ENCODE assay signal across 1 cellular context in the genomic region with DNA sequence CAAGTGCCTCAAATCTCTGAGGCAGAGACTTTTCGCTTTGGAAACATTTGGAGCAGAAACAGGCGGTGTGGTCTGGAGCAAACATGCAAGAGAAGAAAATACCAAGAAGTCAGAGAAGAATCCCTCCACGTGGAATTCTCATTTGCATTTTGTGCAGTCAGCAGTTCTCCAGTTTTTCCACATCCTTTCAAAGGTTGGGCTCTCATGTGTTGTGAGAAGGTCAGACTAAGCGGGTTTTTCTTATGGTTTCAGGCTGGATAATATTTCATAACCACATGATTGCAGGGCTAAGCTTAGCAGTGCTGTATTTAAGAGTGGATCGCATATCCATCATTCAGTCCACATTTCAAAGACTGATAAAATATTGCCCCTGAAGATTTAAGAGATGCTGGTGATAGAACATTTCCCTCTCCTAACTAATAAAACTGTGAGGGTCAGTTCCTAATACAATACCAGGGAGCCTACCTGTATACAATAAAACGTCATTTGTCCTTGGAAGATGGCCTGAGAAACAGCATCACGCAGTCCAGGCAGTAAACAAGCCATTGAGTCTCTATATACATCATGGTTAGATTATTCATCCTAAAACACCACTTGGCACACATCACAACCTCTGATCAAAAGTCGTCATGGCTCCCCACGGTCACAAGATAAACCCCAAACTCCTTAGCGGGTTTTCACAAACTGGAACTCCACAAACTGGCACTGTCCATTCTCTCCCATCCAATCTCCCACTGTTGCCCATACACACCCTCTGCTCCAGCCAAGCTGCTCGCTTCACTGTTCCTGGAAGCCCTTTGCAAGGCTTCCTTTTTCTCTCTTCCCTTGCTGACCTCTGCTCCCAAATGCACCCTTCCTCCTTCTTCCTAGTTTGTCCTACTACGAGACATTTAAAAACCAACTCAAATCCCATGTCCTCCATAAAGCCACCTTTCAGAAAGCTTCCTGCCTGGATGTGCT.
TF ChIP-seq lines count a peak whose summit lies in the region.

No MANE protein-coding gene starts in this region.

TF ChIP-seq in K562, 482 proteins besides CTCF, POLR2A, EP300 and RAD21 (continued from another document):
- TF ChIP-seq, protein P1, sequence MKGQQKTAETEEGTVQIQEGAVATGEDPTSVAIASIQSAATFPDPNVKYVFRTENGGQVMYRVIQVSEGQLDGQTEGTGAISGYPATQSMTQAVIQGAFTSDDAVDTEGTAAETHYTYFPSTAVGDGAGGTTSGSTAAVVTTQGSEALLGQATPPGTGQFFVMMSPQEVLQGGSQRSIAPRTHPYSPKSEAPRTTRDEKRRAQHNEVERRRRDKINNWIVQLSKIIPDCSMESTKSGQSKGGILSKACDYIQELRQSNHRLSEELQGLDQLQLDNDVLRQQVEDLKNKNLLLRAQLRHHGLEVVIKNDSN (CRISPR knock-in tag; IDR thresholded peaks at IDR 0.05), result no peak
- TF ChIP-seq KAT8 (IDR thresholded peaks at IDR 0.05; ENCODE audit: low read depth), result no peak
- TF ChIP-seq CBFB (CRISPR knock-in tag; IDR thresholded peaks at IDR 0.05), result no peak
- TF ChIP-seq ZNF444 (CRISPR knock-in tag; IDR thresholded peaks at IDR 0.05), result no peak
- no peak for TF ChIP-seq TGIF2 (CRISPR knock-in tag; IDR thresholded peaks at IDR 0.05)
- no peak for TF ChIP-seq BRF1 (IDR thresholded peaks at IDR 0.05; ENCODE audit: borderline replicate concordance, extremely low read depth, insufficient read length)
- no peak for TF ChIP-seq ZNF830 (CRISPR knock-in tag; IDR thresholded peaks at IDR 0.05)
- 0 out of 2 replicates have a peak, but pooled peaks have one; percentile 31 for TF ChIP-seq MAFG (tag; conservative IDR thresholded peaks at IDR 0.05)
- TF ChIP-seq, protein P2, sequence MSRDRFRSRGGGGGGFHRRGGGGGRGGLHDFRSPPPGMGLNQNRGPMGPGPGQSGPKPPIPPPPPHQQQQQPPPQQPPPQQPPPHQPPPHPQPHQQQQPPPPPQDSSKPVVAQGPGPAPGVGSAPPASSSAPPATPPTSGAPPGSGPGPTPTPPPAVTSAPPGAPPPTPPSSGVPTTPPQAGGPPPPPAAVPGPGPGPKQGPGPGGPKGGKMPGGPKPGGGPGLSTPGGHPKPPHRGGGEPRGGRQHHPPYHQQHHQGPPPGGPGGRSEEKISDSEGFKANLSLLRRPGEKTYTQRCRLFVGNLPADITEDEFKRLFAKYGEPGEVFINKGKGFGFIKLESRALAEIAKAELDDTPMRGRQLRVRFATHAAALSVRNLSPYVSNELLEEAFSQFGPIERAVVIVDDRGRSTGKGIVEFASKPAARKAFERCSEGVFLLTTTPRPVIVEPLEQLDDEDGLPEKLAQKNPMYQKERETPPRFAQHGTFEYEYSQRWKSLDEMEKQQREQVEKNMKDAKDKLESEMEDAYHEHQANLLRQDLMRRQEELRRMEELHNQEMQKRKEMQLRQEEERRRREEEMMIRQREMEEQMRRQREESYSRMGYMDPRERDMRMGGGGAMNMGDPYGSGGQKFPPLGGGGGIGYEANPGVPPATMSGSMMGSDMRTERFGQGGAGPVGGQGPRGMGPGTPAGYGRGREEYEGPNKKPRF (IDR thresholded peaks at IDR 0.05; ENCODE audit: low read depth, low read length), result no peak
